Comparison of ENCODE assay signal across 21 cellular contexts in the genomic region with DNA sequence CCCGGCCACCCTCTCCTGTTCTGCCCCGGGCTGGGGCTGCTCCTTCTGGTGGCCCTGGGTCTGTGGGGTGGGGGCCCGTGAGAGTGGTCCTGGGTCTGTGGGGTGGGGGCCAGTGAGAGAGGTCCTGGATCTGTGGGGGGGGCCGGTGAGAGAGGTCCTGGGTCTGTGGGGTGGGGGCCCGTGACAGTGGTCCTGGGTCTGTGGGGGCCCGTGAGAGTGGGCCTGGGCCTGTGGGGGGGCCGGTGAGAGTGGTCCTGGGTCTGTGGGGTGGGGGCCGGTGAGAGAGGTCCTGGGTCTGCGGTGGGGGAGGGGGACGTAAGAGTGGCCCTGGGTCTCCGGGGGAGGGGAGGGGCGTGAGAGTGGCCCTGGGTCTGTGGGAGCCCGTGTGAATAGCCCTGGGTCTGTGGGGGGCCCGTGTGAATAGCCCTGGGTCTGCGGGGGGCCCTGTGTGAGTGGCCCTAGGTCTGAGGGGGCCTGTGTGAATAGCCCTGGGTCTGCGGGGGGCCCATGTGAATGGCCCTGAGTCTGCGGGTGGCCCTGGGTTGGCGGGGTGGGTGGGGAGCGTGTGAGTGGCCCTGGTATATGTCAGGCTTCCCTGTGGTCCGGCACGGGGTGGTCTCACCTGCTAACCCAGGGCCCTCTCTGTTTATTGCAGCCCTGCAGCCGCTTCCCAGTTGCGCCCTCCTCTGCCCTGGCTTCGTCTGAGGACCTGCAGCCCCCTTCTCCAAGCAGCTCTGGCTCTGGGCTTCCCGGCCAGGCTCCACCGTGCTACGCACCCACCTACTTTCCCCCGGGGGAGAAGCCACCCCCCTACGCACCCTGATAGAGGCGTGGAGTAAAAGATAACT. TPM values are rescaled to one million over a fixed set of nuclear protein-coding genes. Genes with fewer than 3 reads are reported as not detected.
A peak's percentile ranks its signal among the peaks of the same experiment; 100 is the strongest.
DNase-seq lines count a peak whose midpoint lies in the region; ATAC-seq and TF ChIP-seq lines count a peak whose summit lies in the region.
"Had no signal": no experiment of that assay in that cellular context is flagged by ENCODE, and none has a peak within 500 bp of the region (broad histone marks: within the 10 kb centered on the region; RNA-seq: fewer than 3 reads in every experiment).

No MANE protein-coding gene starts in this region.

- H3K79me1 ChIP-seq in trophoblast cell (ENCODE audit: low read length) = no peaks in the 10 kb centered on the region

- H4K12ac ChIP-seq in trophoblast cell (ENCODE audit: low read depth, low read length) = no peak overlapping the region

- peak overlapping the region in 8 of 11 experiments; percentile 23 to 80 (median 66); a peak in 13 of 22 replicates for H3K4me2 ChIP-seq in BLaER1 treated with 17β-estradiol and CSF1 and Interleukin-3, amounts not matched to agents 10 nM and 100 nM
- no peak overlapping the region for H3K4me2 ChIP-seq in trophoblast cell (ENCODE audit: low read length)

- peaks cover 19% of the 10 kb centered on the region for H3K4me1 ChIP-seq in left ventricle myocardium inferior
- peaks cover 6 to 32% (median 21%) of the 10 kb centered on the region in 10 experiments for H3K4me1 ChIP-seq in BLaER1 treated with 17β-estradiol and CSF1 and Interleukin-3, amounts not matched to agents 10 nM and 100 nM
- H3K4me1 ChIP-seq in trophoblast cell (ENCODE audit: control insufficient read depth in 1 of 2, insufficient read depth in 2 of 2, low read length in 2 of 2) = peaks cover 0 to 2% of the 10 kb centered on the region in 2 experiments

- H3K27me3 ChIP-seq in left ventricle myocardium inferior (ENCODE audit: low read depth) (no peaks in the 10 kb centered on the region), trophoblast cell (ENCODE audit: insufficient read depth, low read length) (no peaks in the 10 kb centered on the region)
- peaks cover 0 to 26% (median 0%) of the 10 kb centered on the region in 11 experiments; a peak in 5 of 22 replicates for H3K27me3 ChIP-seq in BLaER1 treated with 17β-estradiol and CSF1 and Interleukin-3, amounts not matched to agents 10 nM and 100 nM

- H3K9ac ChIP-seq in BLaER1 treated with 17β-estradiol and CSF1 and Interleukin-3, amounts not matched to agents 10 nM and 100 nM = no peak overlapping the region
- H3K9ac ChIP-seq in trophoblast cell (ENCODE audit: low read length) = no peak overlapping the region

- CTCF ChIA-PET in RWPE1 (lab: Yijun Ruan, JAX) = no interaction called here

- TF ChIP-seq CTCF in left ventricle myocardium inferior (IDR thresholded peaks at IDR 0.05; ENCODE audit: borderline replicate concordance) = no peak
- no peak for TF ChIP-seq CTCF in RWPE1 (conservative IDR thresholded peaks at IDR 0.05; ENCODE audit: low read depth)

- H3K27ac ChIP-seq in left ventricle myocardium inferior (replicated peaks) (no peak overlapping the region), RWPE1 (peak overlapping the region; percentile 59; the same call in 1 of the 2 replicates), trophoblast cell (ENCODE audit: low read depth, low read length) (no peak overlapping the region)
- no peak overlapping the region for H3K27ac ChIP-seq in BLaER1 treated with 17β-estradiol and CSF1 and Interleukin-3, amounts not matched to agents 10 nM and 100 nM

- POLR2A ChIA-PET in RWPE1 (lab: Yijun Ruan, JAX; ENCODE audit: low non-redundant PET) = no interaction called here

- no peak overlapping the region for H2BK5ac ChIP-seq in trophoblast cell (ENCODE audit: low read depth, low read length, poor library complexity)

- no peak overlapping the region for H4K8ac ChIP-seq in trophoblast cell (ENCODE audit: low read depth, low read length)

- H3K79me2 ChIP-seq in trophoblast cell (ENCODE audit: control insufficient read depth, insufficient read depth, low read length, poor library complexity) = no peaks in the 10 kb centered on the region

- H2BK120ac ChIP-seq in trophoblast cell (ENCODE audit: insufficient read depth, low read length, poor library complexity) = no peak overlapping the region

- DNase-seq in Right ventricle myocardium superior = peak; percentile 26
- DNase-seq in left ventricle myocardium inferior = no peak
- DNase-seq in RWPE1 (ENCODE audit: low spot score) = no peak
- no peak for DNase-seq in trophoblast cell
- no peak for DNase-seq in MV-4-11 (lab: John Stamatoyannopoulos, UW)
- DNase-seq: 8988T; C1 segment of cervical spinal cord; CD4-positive, CD25-positive, alpha-beta regulatory T cell; CD8-positive, alpha-beta memory T cell; COR-L47; DMS 273 treated with DMSO at 0.1 percent for 48 hours; DMS53; DND-41; EL; HCEC 1CT; HFFc6 had no signal

- H3K4ac ChIP-seq in trophoblast cell (ENCODE audit: low read depth, low read length) = no peak overlapping the region

- WGBS in trophoblast cell (ENCODE audit: extremely low coverage, insufficient coverage, insufficient read length) = no CpG with 5 or more reads among the region's 30 CpGs

- H2AFZ ChIP-seq in trophoblast cell (ENCODE audit: insufficient read depth, low read length, poor library complexity) = no peak overlapping the region

- H2AK5ac ChIP-seq in trophoblast cell (ENCODE audit: low read length) = no peak overlapping the region

- no peak overlapping the region for H4K91ac ChIP-seq in trophoblast cell (ENCODE audit: low read depth, low read length)

- H3K18ac ChIP-seq in trophoblast cell (ENCODE audit: low read length) = no peak overlapping the region

- no peak overlapping the region for H2BK12ac ChIP-seq in trophoblast cell (ENCODE audit: low read length)

- intact Hi-C loops in Right ventricle myocardium superior (cut with DNase I) = no loop called here
- intact Hi-C loops in left ventricle myocardium inferior (cut with micrococcal nuclease) = no loop called here

- H4K20me1 ChIP-seq in BLaER1 treated with 17β-estradiol and CSF1 and Interleukin-3, amounts not matched to agents 10 nM and 100 nM = peaks cover 0 to 7% (median 3%) of the 10 kb centered on the region in 11 experiments; a peak in 12 of 22 replicates

- H3K36me3 ChIP-seq in left ventricle myocardium inferior (no peaks in the 10 kb centered on the region), trophoblast cell (ENCODE audit: control insufficient read depth in 1 of 2, insufficient read depth in 2 of 2, low read length in 2 of 2) (no peaks in the 10 kb centered on the region)
- H3K36me3 ChIP-seq in BLaER1 treated with 17β-estradiol and CSF1 and Interleukin-3, amounts not matched to agents 10 nM and 100 nM = peaks cover 0 to 2% (median 0%) of the 10 kb centered on the region in 11 experiments; a peak in 1 of 22 replicates

- ATAC-seq in Right ventricle myocardium superior (ENCODE audit: poor library complexity) = no peak
- ATAC-seq in GM18517 (IDR thresholded peaks at IDR 0.05; ENCODE audit: unreplicated experiment) = no peak
- ATAC-seq: GM12878, HepG2 had no signal

- peaks cover 17% of the 10 kb centered on the region for H3K9me3 ChIP-seq in left ventricle myocardium inferior (replicated peaks)
- H3K9me3 ChIP-seq in BLaER1 treated with 17β-estradiol and CSF1 and Interleukin-3, amounts not matched to agents 10 nM and 100 nM (replicated peaks in 1 of 11) = peaks cover 39 to 72% (median 48%) of the 10 kb centered on the region in 11 experiments
- peaks cover 29% of the 10 kb centered on the region for H3K9me3 ChIP-seq in trophoblast cell (ENCODE audit: insufficient read depth, low read depth, low read length)

- H3K14ac ChIP-seq in trophoblast cell (ENCODE audit: low read length) = no peak overlapping the region

- H3K23ac ChIP-seq in trophoblast cell (ENCODE audit: low read length) = no peak overlapping the region

- H3K4me3 ChIP-seq in left ventricle myocardium inferior (no peak overlapping the region), trophoblast cell (ENCODE audit: low read depth, low read length) (no peak overlapping the region)
- no peak overlapping the region for H3K4me3 ChIP-seq in BLaER1 treated with 17β-estradiol and CSF1 and Interleukin-3, amounts not matched to agents 10 nM and 100 nM
- H3K4me3 ChIP-seq: GM12878 had no signal

RNA-seq across cellular contexts. Expression of a gene that starts 52.3 kb away (rescaled TPM):
- total RNA-seq in Right ventricle myocardium superior (6.9 TPM), left ventricle myocardium inferior (7.7 TPM)
- polyA plus RNA-seq in trophoblast cell (2013) = 0.75 and 0.83 TPM in 2 replicates
- total RNA-seq: G401, HepG2 had no signal
- polyA plus RNA-seq: CD8-positive, alpha-beta memory T cell; HepG2 had no signal

RNA-seq across cellular contexts. Expression of a gene that starts 52.6 kb away (rescaled TPM):
- total RNA-seq in Right ventricle myocardium superior = 181 TPM
- total RNA-seq in left ventricle myocardium inferior = 186 TPM
- polyA plus RNA-seq in trophoblast cell (2013) = 15.7 and 17.6 TPM in 2 replicates
